ENCODE assay signal across 28 cellular contexts in the genomic region with DNA sequence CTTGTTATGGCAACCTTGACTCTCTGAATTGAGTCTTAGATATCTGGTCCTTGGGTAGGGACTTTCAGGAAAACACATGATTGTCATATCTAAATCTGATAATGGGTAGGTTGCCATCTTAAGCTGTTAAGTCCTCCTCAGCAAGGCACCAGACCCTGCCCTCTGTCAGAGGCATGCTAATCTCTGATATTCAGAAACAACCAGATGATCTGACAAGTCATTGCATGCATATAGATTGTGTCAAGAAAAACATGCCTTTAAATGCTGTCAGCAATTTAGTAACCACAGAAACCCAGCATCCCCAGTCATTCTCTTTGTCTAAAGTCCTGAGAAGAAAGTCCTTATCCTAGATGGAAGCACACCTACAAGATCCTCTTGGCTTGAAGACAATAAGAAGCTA.
"Had no signal": no experiment of that assay in that cellular context is flagged by ENCODE, and none has a peak within 500 bp of the region (broad histone marks: within the 10 kb centered on the region; RNA-seq: fewer than 3 reads in every experiment).

No MANE protein-coding gene starts in this region.

- H3K4me3 ChIP-seq: colonic mucosa, esophagus squamous epithelium, lung, prostate gland, right atrium auricular region, smooth muscle cell, suprapubic skin, transverse colon, upper lobe of right lung, uterus had no signal

- H3K27ac Mint-ChIP-seq: dendritic cell treated with granulocyte-macrophage colony-stimulating factor and Interleukin-4, amounts not matched to agents 40 ng/mL and 50 ng/mL, for 4 days; endodermal cell; naive thymus-derived CD4-positive, alpha-beta T cell; nephron; stimulated activated naive CD8-positive, alpha-beta T cell treated with anti-CD3 and anti-CD28 coated beads, Interleukin-15, amount 100 ng/mL, for 72 hours had no signal

- ATAC-seq: left lobe of liver; naive thymus-derived CD4-positive, alpha-beta T cell; sciatic nerve; stimulated activated naive CD8-positive, alpha-beta T cell treated with anti-CD3 and anti-CD28 coated beads, Interleukin-15, amount 100 ng/mL, for 72 hours; upper lobe of right lung had no signal

- H3K9me3 ChIP-seq: colonic mucosa, esophagus squamous epithelium, prostate gland, suprapubic skin, transverse colon, upper lobe of right lung, uterus had no signal

- H3K9me3 Mint-ChIP-seq: dendritic cell treated with granulocyte-macrophage colony-stimulating factor and Interleukin-4, amounts not matched to agents 40 ng/mL and 50 ng/mL, for 4 days; nephron; stimulated activated naive CD8-positive, alpha-beta T cell treated with anti-CD3 and anti-CD28 coated beads, Interleukin-15, amount 100 ng/mL, for 72 hours had no signal

- H3K27me3 ChIP-seq: colonic mucosa, esophagus squamous epithelium, right atrium auricular region, suprapubic skin, transverse colon, upper lobe of right lung, uterus had no signal

- H3K27ac ChIP-seq: colonic mucosa, esophagus squamous epithelium, prostate gland, right atrium auricular region, suprapubic skin, transverse colon, upper lobe of right lung, uterus had no signal

- H3K27me3 Mint-ChIP-seq: dendritic cell treated with granulocyte-macrophage colony-stimulating factor and Interleukin-4, amounts not matched to agents 40 ng/mL and 50 ng/mL, for 4 days had no signal

- H3K4me3 Mint-ChIP-seq: dendritic cell treated with granulocyte-macrophage colony-stimulating factor and Interleukin-4, amounts not matched to agents 40 ng/mL and 50 ng/mL, for 4 days; endodermal cell; naive thymus-derived CD4-positive, alpha-beta T cell; nephron; stimulated activated naive CD8-positive, alpha-beta T cell treated with anti-CD3 and anti-CD28 coated beads, Interleukin-15, amount 100 ng/mL, for 72 hours had no signal

- H3K4me1 Mint-ChIP-seq: nephron; stimulated activated naive CD8-positive, alpha-beta T cell treated with anti-CD3 and anti-CD28 coated beads, Interleukin-15, amount 100 ng/mL, for 72 hours had no signal

- H3K36me3 ChIP-seq: colonic mucosa, esophagus squamous epithelium, prostate gland, right atrium auricular region, suprapubic skin, transverse colon, upper lobe of right lung, uterus had no signal

- H3K4me1 ChIP-seq: colonic mucosa, esophagus squamous epithelium, prostate gland, right atrium auricular region, suprapubic skin, upper lobe of right lung, uterus had no signal

- DNase-seq: colonic mucosa; effector CD8-positive, alpha-beta T cell; endodermal cell; erythroblast; esophagus squamous epithelium; kidney; mesenchymal stem cell; midbrain; naive thymus-derived CD4-positive, alpha-beta T cell; nucleus accumbens; stimulated activated CD4-positive, alpha-beta T cell treated with anti-CD3 and anti-CD28 coated beads, Interleukin-12 subunit alpha, Interleukin-12 subunit beta, amount 100 ng/mL, for 4 hours; stimulated activated CD4-positive, alpha-beta T cell treated with anti-CD3 and anti-CD28 coated beads, Interleukin-1b, Interleukin-23, amount 100 ng/mL, for 48 hours; stimulated activated CD4-positive, alpha-beta T cell treated with anti-CD3 and anti-CD28 coated beads, Interleukin-4, amount 100 ng/mL, for 1 hour; stimulated activated CD8-positive, alpha-beta memory T cell treated with anti-CD3 and anti-CD28 coated beads, Interleukin-4, amount 100 ng/mL, for 48 hours; stimulated activated naive CD4-positive, alpha-beta T cell; stimulated activated naive CD8-positive, alpha-beta T cell treated with anti-CD3 and anti-CD28 coated beads, Interleukin-15, amount 100 ng/mL, for 72 hours; transverse colon; upper lobe of right lung; uterus had no signal
